ENCODE assay signal across 1 cellular context in genomic region chr16:75042423-75043174, GRCh38.
A peak's percentile ranks its signal among the peaks of the same experiment; 100 is the strongest.
TF ChIP-seq lines count a peak whose summit lies in the region.

No MANE protein-coding gene starts in this region.

TF ChIP-seq in K562, 482 proteins besides CTCF, POLR2A, EP300 and RAD21 (continues in another document):
- TF ChIP-seq RBFOX2 (IDR thresholded peaks at IDR 0.05; ENCODE audit: low read depth, low read length) (0 out of 2 replicates have a peak, but pooled peaks have one; percentile 30), ATF4 (CRISPR knock-in tag; IDR thresholded peaks at IDR 0.05) (no peak), MEF2A (IDR thresholded peaks at IDR 0.05; ENCODE audit: control insufficient read depth, low read depth, low read length) (no peak), CCNT2 (IDR thresholded peaks at IDR 0.05; ENCODE audit: borderline replicate concordance, extremely low read depth, insufficient read length, low read depth, low read length) (no peak), BRD4 (IDR thresholded peaks at IDR 0.05) (peak; percentile 58; the same call in 1 of the 2 replicates), ZBTB40 (IDR thresholded peaks at IDR 0.05) (peak; percentile 58; the same call in 1 of the 2 replicates), ZBTB40 (CRISPR knock-in tag; IDR thresholded peaks at IDR 0.05) (no peak), ELF1 (tag; IDR thresholded peaks at IDR 0.05) (peak; percentile 8; the same call in 1 of the 2 replicates), ZNF766 (CRISPR knock-in tag; conservative IDR thresholded peaks at IDR 0.05) (peak; percentile 76), FOXP1 (CRISPR knock-in tag; IDR thresholded peaks at IDR 0.05) (peak; percentile 46; the same call in 1 of the 2 replicates), ZFX (CRISPR knock-in tag; IDR thresholded peaks at IDR 0.05) (peak; percentile 71), DLX4 (CRISPR knock-in tag; IDR thresholded peaks at IDR 0.05) (no peak), SMARCE1 (IDR thresholded peaks at IDR 0.05) (peak; percentile 10; the same call in 1 of the 2 replicates), TBL1XR1 (IDR thresholded peaks at IDR 0.05; ENCODE audit: low read length in 2 of 2) (no peak), RBBP5 (IDR thresholded peaks at IDR 0.05; ENCODE audit: borderline replicate concordance, insufficient read depth, low read length, poor library complexity, severe bottlenecking) (peak; percentile 56), BACH1 (tag; IDR thresholded peaks at IDR 0.05) (peak; percentile 25; the same call in 1 of the 2 replicates), TEAD4 (IDR thresholded peaks at IDR 0.05; ENCODE audit: low read length) (peak; percentile 29; the same call in 1 of the 2 replicates), TEAD4 (CRISPR knock-in tag; IDR thresholded peaks at IDR 0.05; ENCODE audit: borderline replicate concordance) (no peak), NR4A1 (CRISPR knock-in tag; IDR thresholded peaks at IDR 0.05) (no peak), NR4A1 (tag; IDR thresholded peaks at IDR 0.05) (peak; percentile 21; the same call in 1 of the 2 replicates), L3MBTL2 (IDR thresholded peaks at IDR 0.05) (0 out of 2 replicates have a peak, but pooled peaks have one; percentile 30), PURB (CRISPR knock-in tag; IDR thresholded peaks at IDR 0.05; ENCODE audit: low read depth) (no peak), GTF2E2 (tag; IDR thresholded peaks at IDR 0.05) (peak; percentile 29; the same call in 1 of the 2 replicates), FOXK2 (conservative IDR thresholded peaks at IDR 0.05 in 1 of 2, IDR thresholded peaks at IDR 0.05 in 1 of 2; ENCODE audit: low read depth in 2 of 2) (peak in 1 of 2 experiments; percentile 47; a peak in 1 of 4 replicates), ID3 (CRISPR knock-in tag; IDR thresholded peaks at IDR 0.05) (no peak), ID3 (tag; IDR thresholded peaks at IDR 0.05) (peak; percentile 68; the same call in 1 of the 2 replicates), ZNF384 (IDR thresholded peaks at IDR 0.05; ENCODE audit: low read depth, low read length) (0 out of 2 replicates have a peak, but pooled peaks have one; percentile 4), TAF1 (IDR thresholded peaks at IDR 0.05; ENCODE audit: control insufficient read depth, extremely low read depth, insufficient read depth, low read length, severe bottlenecking) (peak; percentile 30), TCFL5 (CRISPR knock-in tag; conservative IDR thresholded peaks at IDR 0.05) (no peak), ZC3H11A (IDR thresholded peaks at IDR 0.05; ENCODE audit: low read depth, low read length) (no peak), COPS2 (conservative IDR thresholded peaks at IDR 0.05) (no peak), PKNOX1 (IDR thresholded peaks at IDR 0.05) (peak; percentile 70), ZNF175 (CRISPR knock-in tag; IDR thresholded peaks at IDR 0.05; ENCODE audit: low read depth) (peak; percentile 67; the same call in 1 of the 2 replicates), KLF16 (IDR thresholded peaks at IDR 0.05) (0 out of 2 replicates have a peak, but pooled peaks have one; percentile 8), ZNF197 (CRISPR knock-in tag; IDR thresholded peaks at IDR 0.05; ENCODE audit: low read depth) (0 out of 2 replicates have a peak, but pooled peaks have one; percentile 46)
- TF ChIP-seq, protein P1, sequence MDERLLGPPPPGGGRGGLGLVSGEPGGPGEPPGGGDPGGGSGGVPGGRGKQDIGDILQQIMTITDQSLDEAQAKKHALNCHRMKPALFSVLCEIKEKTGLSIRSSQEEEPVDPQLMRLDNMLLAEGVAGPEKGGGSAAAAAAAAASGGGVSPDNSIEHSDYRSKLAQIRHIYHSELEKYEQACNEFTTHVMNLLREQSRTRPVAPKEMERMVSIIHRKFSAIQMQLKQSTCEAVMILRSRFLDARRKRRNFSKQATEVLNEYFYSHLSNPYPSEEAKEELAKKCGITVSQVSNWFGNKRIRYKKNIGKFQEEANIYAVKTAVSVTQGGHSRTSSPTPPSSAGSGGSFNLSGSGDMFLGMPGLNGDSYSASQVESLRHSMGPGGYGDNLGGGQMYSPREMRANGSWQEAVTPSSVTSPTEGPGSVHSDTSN (CRISPR knock-in tag; IDR thresholded peaks at IDR 0.05; ENCODE audit: low read depth): no peak
- TF ChIP-seq, protein P1 (tag; conservative IDR thresholded peaks at IDR 0.05; ENCODE audit: low read depth): peak; percentile 78
- TF ChIP-seq, protein P2, sequence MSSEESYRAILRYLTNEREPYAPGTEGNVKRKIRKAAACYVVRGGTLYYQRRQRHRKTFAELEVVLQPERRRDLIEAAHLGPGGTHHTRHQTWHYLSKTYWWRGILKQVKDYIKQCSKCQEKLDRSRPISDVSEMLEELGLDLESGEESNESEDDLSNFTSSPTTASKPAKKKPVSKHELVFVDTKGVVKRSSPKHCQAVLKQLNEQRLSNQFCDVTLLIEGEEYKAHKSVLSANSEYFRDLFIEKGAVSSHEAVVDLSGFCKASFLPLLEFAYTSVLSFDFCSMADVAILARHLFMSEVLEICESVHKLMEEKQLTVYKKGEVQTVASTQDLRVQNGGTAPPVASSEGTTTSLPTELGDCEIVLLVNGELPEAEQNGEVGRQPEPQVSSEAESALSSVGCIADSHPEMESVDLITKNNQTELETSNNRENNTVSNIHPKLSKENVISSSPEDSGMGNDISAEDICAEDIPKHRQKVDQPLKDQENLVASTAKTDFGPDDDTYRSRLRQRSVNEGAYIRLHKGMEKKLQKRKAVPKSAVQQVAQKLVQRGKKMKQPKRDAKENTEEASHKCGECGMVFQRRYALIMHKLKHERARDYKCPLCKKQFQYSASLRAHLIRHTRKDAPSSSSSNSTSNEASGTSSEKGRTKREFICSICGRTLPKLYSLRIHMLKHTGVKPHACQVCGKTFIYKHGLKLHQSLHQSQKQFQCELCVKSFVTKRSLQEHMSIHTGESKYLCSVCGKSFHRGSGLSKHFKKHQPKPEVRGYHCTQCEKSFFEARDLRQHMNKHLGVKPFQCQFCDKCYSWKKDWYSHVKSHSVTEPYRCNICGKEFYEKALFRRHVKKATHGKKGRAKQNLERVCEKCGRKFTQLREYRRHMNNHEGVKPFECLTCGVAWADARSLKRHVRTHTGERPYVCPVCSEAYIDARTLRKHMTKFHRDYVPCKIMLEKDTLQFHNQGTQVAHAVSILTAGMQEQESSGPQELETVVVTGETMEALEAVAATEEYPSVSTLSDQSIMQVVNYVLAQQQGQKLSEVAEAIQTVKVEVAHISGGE (CRISPR knock-in tag; IDR thresholded peaks at IDR 0.05): peak in 1 of 3 experiments; percentile 9; a peak in 1 of 6 replicates
- TF ChIP-seq, protein P3, sequence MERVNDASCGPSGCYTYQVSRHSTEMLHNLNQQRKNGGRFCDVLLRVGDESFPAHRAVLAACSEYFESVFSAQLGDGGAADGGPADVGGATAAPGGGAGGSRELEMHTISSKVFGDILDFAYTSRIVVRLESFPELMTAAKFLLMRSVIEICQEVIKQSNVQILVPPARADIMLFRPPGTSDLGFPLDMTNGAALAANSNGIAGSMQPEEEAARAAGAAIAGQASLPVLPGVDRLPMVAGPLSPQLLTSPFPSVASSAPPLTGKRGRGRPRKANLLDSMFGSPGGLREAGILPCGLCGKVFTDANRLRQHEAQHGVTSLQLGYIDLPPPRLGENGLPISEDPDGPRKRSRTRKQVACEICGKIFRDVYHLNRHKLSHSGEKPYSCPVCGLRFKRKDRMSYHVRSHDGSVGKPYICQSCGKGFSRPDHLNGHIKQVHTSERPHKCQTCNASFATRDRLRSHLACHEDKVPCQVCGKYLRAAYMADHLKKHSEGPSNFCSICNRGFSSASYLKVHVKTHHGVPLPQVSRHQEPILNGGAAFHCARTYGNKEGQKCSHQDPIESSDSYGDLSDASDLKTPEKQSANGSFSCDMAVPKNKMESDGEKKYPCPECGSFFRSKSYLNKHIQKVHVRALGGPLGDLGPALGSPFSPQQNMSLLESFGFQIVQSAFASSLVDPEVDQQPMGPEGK (CRISPR knock-in tag; IDR thresholded peaks at IDR 0.05; ENCODE audit: borderline replicate concordance): no peak
